29 cellular contexts compared by ENCODE assay signal in genomic region chr6:147088861-147089260, GRCh38.
A peak's percentile ranks its signal among the peaks of the same experiment; 100 is the strongest.
DNase-seq lines count a peak whose midpoint lies in the region; ATAC-seq, FAIRE-seq and TF ChIP-seq lines count a peak whose summit lies in the region.
"Had no signal": no experiment of that assay in that cellular context is flagged by ENCODE, and none has a peak within 500 bp of the region (broad histone marks: within the 10 kb centered on the region; RNA-seq: fewer than 3 reads in every experiment).

No MANE protein-coding gene starts in this region.

- H3K9me3 ChIP-seq in K562 (replicated peaks; ENCODE audit: control insufficient read depth, insufficient read depth, low read depth, low read length) (no peaks in the 10 kb centered on the region; the same call in 1 of the 2 replicates), endodermal cell (ENCODE audit: control insufficient read depth, low read length) (peaks cover 29% of the 10 kb centered on the region)
- H3K9me3 ChIP-seq: BLaER1 had no signal

- TF ChIP-seq CTCF in KMS-11 (conservative IDR thresholded peaks at IDR 0.05; ENCODE audit: low read depth, low read length) (no peak), K562 (IDR thresholded peaks at IDR 0.05 in 2 of 3, conservative IDR thresholded peaks at IDR 0.05 in 1 of 3; ENCODE audit: insufficient read depth in 2 of 3, low read depth in 1 of 3, low read length in 3 of 3) (no peak), endodermal cell (conservative IDR thresholded peaks at IDR 0.05) (no peak), nephron (IDR thresholded peaks at IDR 0.05; ENCODE audit: unreplicated experiment in 3 of 3) (no peak), MCF 10A (IDR thresholded peaks at IDR 0.05; ENCODE audit: unreplicated experiment) (no peak)

- intact Hi-C loops in K562 (cut with micrococcal nuclease): no loop called here
- intact Hi-C loops in MCF 10A (cut with micrococcal nuclease): no loop called here

- H3K4me1 ChIP-seq in KMS-11 (ENCODE audit: low read depth, poor library complexity, severe bottlenecking) (peaks cover 6% of the 10 kb centered on the region), K562 (replicated peaks in 1 of 2; ENCODE audit: control insufficient read depth in 2 of 2, insufficient read depth in 2 of 2, low read length in 2 of 2) (no peaks in the 10 kb centered on the region), endodermal cell (ENCODE audit: control insufficient read depth, insufficient read depth, low read length) (no peaks in the 10 kb centered on the region)
- H3K4me1 ChIP-seq: BE2C, BLaER1 had no signal

- WGBS in K562 (ENCODE audit: insufficient coverage, low coverage, missing lambda C conversion rate): 64% methylated on average over 1 of the region's 1 CpG
- WGBS in endodermal cell (ENCODE audit: insufficient coverage in 1 of 2, insufficient read length in 1 of 2), 2 experiments: 93% methylated on average over 1 of the region's 1 CpG; no CpG with 5 or more reads in 1 of the 2 experiments

- no peak for TF ChIP-seq EP300 in K562 (IDR thresholded peaks at IDR 0.05; ENCODE audit: low read length)

- TF ChIP-seq POLR2A in K562 (conservative IDR thresholded peaks at IDR 0.05): no peak

- ATAC-seq in K562 (no peak), GM21529 (IDR thresholded peaks at IDR 0.05; ENCODE audit: unreplicated experiment) (no peak), GM19455 (IDR thresholded peaks at IDR 0.05; ENCODE audit: unreplicated experiment) (no peak)
- ATAC-seq: GM12878 had no signal

- H4K20me1 ChIP-seq in KMS-11 (ENCODE audit: insufficient read depth) (no peaks in the 10 kb centered on the region), K562 (replicated peaks; ENCODE audit: control insufficient read depth, insufficient read depth, low read length) (no peaks in the 10 kb centered on the region)
- H4K20me1 ChIP-seq: BLaER1 had no signal

- no peak for FAIRE-seq in K562 (lab: Jason Lieb, UNC)
- FAIRE-seq: A204.1, GM12878, GM12892, GM18507 had no signal

- H3K36me3 Mint-ChIP-seq in endodermal cell (ENCODE audit: low read depth) (peaks cover 5% of the 10 kb centered on the region), nephron (ENCODE audit: low read depth) (no peaks in the 10 kb centered on the region), MCF 10A (ENCODE audit: insufficient read depth, unreplicated experiment) (no peaks in the 10 kb centered on the region)
- H3K36me3 Mint-ChIP-seq: CD4-positive, CD25-positive, alpha-beta regulatory T cell; CD8-positive, alpha-beta memory T cell had no signal

- H3K4me3 ChIP-seq in KMS-11 (IDR thresholded peaks at IDR 0.05; ENCODE audit: insufficient read depth, low read depth, low read length) (no peak overlapping the region), K562 (no peak overlapping the region), endodermal cell (ENCODE audit: low read length) (peak overlapping the region; percentile 42)
- H3K4me3 ChIP-seq: BLaER1, GM12878 had no signal

- H3K27me3 ChIP-seq in KMS-11 (ENCODE audit: insufficient read depth, low read depth) (no peaks in the 10 kb centered on the region), K562 (ENCODE audit: control insufficient read depth in 2 of 2, insufficient read depth in 2 of 2, low read length in 2 of 2) (no peaks in the 10 kb centered on the region), endodermal cell (ENCODE audit: control insufficient read depth, insufficient read depth, low read length, poor library complexity, severe bottlenecking) (no peaks in the 10 kb centered on the region)
- H3K27me3 ChIP-seq: BE2C, BLaER1 had no signal

- H3K4me3 Mint-ChIP-seq in endodermal cell (no peak overlapping the region), nephron (no peak overlapping the region), MCF 10A (ENCODE audit: unreplicated experiment) (no peak overlapping the region)
- H3K4me3 Mint-ChIP-seq: CD14-positive monocyte; CD4-positive, alpha-beta memory T cell; CD4-positive, CD25-positive, alpha-beta regulatory T cell; CD8-positive, alpha-beta memory T cell had no signal

- H3K4me1 Mint-ChIP-seq in endodermal cell: peaks cover 7% of the 10 kb centered on the region
- H3K4me1 Mint-ChIP-seq in nephron: peaks cover 18% of the 10 kb centered on the region
- no peaks in the 10 kb centered on the region for H3K4me1 Mint-ChIP-seq in MCF 10A (ENCODE audit: insufficient read depth, unreplicated experiment)
- H3K4me1 Mint-ChIP-seq: CD14-positive monocyte; CD4-positive, CD25-positive, alpha-beta regulatory T cell; CD8-positive, alpha-beta memory T cell had no signal

- DNase-seq in K562 (ENCODE audit: extremely low read depth in 1 of 4, low spot score in 3 of 4) (no peak), endodermal cell (no peak), MCF 10A (ENCODE audit: unreplicated experiment) (no peak), amniotic stem cell (lab: John Stamatoyannopoulos, UW) (no peak)
- DNase-seq: 8988T; ACHN; BE2C; C1 segment of cervical spinal cord; CD4-positive, alpha-beta memory T cell; CD4-positive, CD25-positive, alpha-beta regulatory T cell; CD8-positive, alpha-beta memory T cell; COR-L47; DMS 273 treated with DMSO at 0.1 percent for 48 hours; DMS153; DMS53; DMS79; DND-41; EL; GDM1 had no signal

- H3K9me3 Mint-ChIP-seq in endodermal cell (peaks cover 34% of the 10 kb centered on the region), nephron (peaks cover 7% of the 10 kb centered on the region), MCF 10A (ENCODE audit: unreplicated experiment) (no peaks in the 10 kb centered on the region)

- in situ Hi-C loops in K562 (cut with MboI): no loop called here

- no peaks in the 10 kb centered on the region for H3K36me3 ChIP-seq in KMS-11 (ENCODE audit: insufficient read depth)
- H3K36me3 ChIP-seq in K562 (ENCODE audit: control insufficient read depth, insufficient read depth, low read length): no peaks in the 10 kb centered on the region
- H3K36me3 ChIP-seq in endodermal cell (ENCODE audit: control insufficient read depth, insufficient read depth, low read length): no peaks in the 10 kb centered on the region
- H3K36me3 ChIP-seq: BE2C, BLaER1 had no signal

- no peak for TF ChIP-seq RAD21 in K562 (CRISPR knock-in tag; conservative IDR thresholded peaks at IDR 0.05 in 1 of 2, IDR thresholded peaks at IDR 0.05 in 1 of 2)

- no peaks in the 10 kb centered on the region for H3K27me3 Mint-ChIP-seq in endodermal cell (ENCODE audit: insufficient read depth)
- no peaks in the 10 kb centered on the region for H3K27me3 Mint-ChIP-seq in nephron (ENCODE audit: low read depth)
- no peaks in the 10 kb centered on the region for H3K27me3 Mint-ChIP-seq in MCF 10A (ENCODE audit: insufficient read depth, unreplicated experiment)
- H3K27me3 Mint-ChIP-seq: CD4-positive, alpha-beta memory T cell; CD4-positive, CD25-positive, alpha-beta regulatory T cell; CD8-positive, alpha-beta memory T cell had no signal

- H3K27ac Mint-ChIP-seq in endodermal cell (no peak overlapping the region), nephron (peak overlapping the region in 2 of 3 experiments; percentile 54 to 89), MCF 10A (ENCODE audit: low read depth, unreplicated experiment) (no peak overlapping the region)
- H3K27ac Mint-ChIP-seq: CD14-positive monocyte; CD4-positive, alpha-beta memory T cell; CD4-positive, CD25-positive, alpha-beta regulatory T cell; CD8-positive, alpha-beta memory T cell had no signal

- no TSS peak for BruUV-seq in K562 (replicated peaks; lab: Mats Ljungman, UMichigan)
- BruUV-seq in MCF 10A (replicated peaks; lab: Mats Ljungman, UMichigan): no TSS peak

- H3K79me2 ChIP-seq in KMS-11 (ENCODE audit: insufficient read depth, low read depth) (no peaks in the 10 kb centered on the region), K562 (ENCODE audit: control insufficient read depth, insufficient read depth, low read length) (no peaks in the 10 kb centered on the region)

- no peak overlapping the region for H2AFZ ChIP-seq in KMS-11 (ENCODE audit: low read depth)
- H2AFZ ChIP-seq in K562 (ENCODE audit: low read depth, low read length): no peak overlapping the region

- H3K9ac ChIP-seq in KMS-11 (no peak overlapping the region), K562 (ENCODE audit: insufficient read depth in 1 of 2, low read depth in 2 of 2, low read length in 2 of 2) (no peak overlapping the region), endodermal cell (ENCODE audit: extremely low read depth, low read length, poor library complexity, severe bottlenecking) (no peak overlapping the region)
- H3K9ac ChIP-seq: BLaER1 had no signal

- no peaks in the 10 kb centered on the region for H3K9me1 ChIP-seq in K562 (ENCODE audit: control insufficient read depth, insufficient read depth, low read length)

- H3K27ac ChIP-seq in KMS-11: no peak overlapping the region
- H3K27ac ChIP-seq in K562 (ENCODE audit: extremely low read depth, low read depth, low read length): no peak overlapping the region
- no peak overlapping the region for H3K27ac ChIP-seq in endodermal cell (ENCODE audit: low read depth, low read length)
- H3K27ac ChIP-seq: BLaER1 had no signal

- POLR2A ChIA-PET in K562 (lab: Yijun Ruan, JAX) (interaction anchor here (1.2 kb wide), 1 partner anchor 10 kb away, joined by 3 read pairs; no protein-coding TSS in a partner anchor), MCF 10A (lab: Yijun Ruan, JAX) (no interaction called here)

- H3K4me2 ChIP-seq in KMS-11 (peak overlapping the region; percentile 8; the same call in 1 of the 2 replicates), K562 (ENCODE audit: insufficient read depth, low read length) (no peak overlapping the region)
- H3K4me2 ChIP-seq: BLaER1 had no signal

- CTCF ChIA-PET in K562 (lab: Yijun Ruan, JAX; ENCODE audit: low intra/inter-chr PET ratio): no interaction called here
- CTCF ChIA-PET in MCF 10A (lab: Yijun Ruan, JAX): interaction anchor here (0.7 kb wide), 1 partner anchor 302 kb away, joined by 3 read pairs; no protein-coding TSS in a partner anchor

TF ChIP-seq in K562, 482 proteins besides CTCF, POLR2A, EP300 and RAD21 (continues in another document):
- no peak for TF ChIP-seq FOXA3 (CRISPR knock-in tag; conservative IDR thresholded peaks at IDR 0.05 in 1 of 2, IDR thresholded peaks at IDR 0.05 in 1 of 2)
- TF ChIP-seq ZNF23 (CRISPR knock-in tag; IDR thresholded peaks at IDR 0.05): no peak
- TF ChIP-seq ZNF280A (IDR thresholded peaks at IDR 0.05; ENCODE audit: low read depth, partially characterized antibody): peak; percentile 49
- peak in 1 of 2 experiments; percentile 53; a peak in 2 of 3 replicates for TF ChIP-seq CBX3 (IDR thresholded peaks at IDR 0.05; ENCODE audit: borderline replicate concordance in 1 of 2, low read length in 2 of 2)

Comparison
In these comparisons a context has a peak if more than half of its experiments do, and no peak if none do; other contexts are left out.
1. H3K27ac Mint-ChIP-seq: peak in nephron (2 of 3); none in endodermal cell (single experiment) and MCF 10A (single experiment).